ENCODE assay signal across 19 cellular contexts in the genomic region with DNA sequence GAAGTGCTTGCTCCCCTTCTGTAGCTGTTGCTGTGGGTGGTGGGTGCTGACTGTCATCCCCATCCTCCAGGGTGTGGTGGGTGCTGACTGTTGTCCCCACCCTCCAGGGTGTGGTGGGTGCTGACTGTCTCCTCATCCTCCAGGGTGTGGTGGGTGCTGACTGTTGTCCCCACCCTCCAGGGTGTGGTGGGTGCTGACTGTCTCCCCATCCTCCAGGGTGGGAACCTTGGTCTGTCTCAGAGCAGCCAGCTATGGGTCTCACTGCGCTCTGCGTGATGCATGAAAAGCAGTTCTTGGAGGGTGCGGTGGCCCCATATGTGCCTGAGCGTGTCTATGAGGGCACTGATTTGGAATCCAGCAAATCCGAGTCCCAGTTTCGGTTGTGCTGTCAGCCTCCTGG.
"Had no signal": no experiment of that assay in that cellular context is flagged by ENCODE, and none has a peak within 500 bp of the region (broad histone marks: within the 10 kb centered on the region; RNA-seq: fewer than 3 reads in every experiment).

No MANE protein-coding gene starts in this region.

- DNase-seq: activated CD4-positive, alpha-beta T cell treated with anti-CD3 and anti-CD28 coated beads for 36 hours; activated effector memory CD4-positive, alpha-beta T cell treated with anti-CD3 and anti-CD28 coated beads, Interleukin-2, amount 50 U/mL, for 16 hours; activated T-cell treated with anti-CD3 and anti-CD28 coated beads, Interleukin-2, amount 50 U/mL, for 24 hours; dermis blood vessel endothelial cell; heart right ventricle; left colon; lower lobe of right lung; right cardiac atrium; stimulated activated naive CD8-positive, alpha-beta T cell treated with anti-CD3 and anti-CD28 coated beads, Interleukin-15, amount 100 ng/mL, for 72 hours; SW 1271; T1000; testis; upper lobe of left lung; WERI-Rb-1 had no signal

- H3K9me3 Mint-ChIP-seq: activated T-cell treated with anti-CD3 and anti-CD28 coated beads, Interleukin-2, amount 50 U/mL, for 24 hours; stimulated activated naive CD8-positive, alpha-beta T cell treated with anti-CD3 and anti-CD28 coated beads, Interleukin-15, amount 100 ng/mL, for 72 hours had no signal

- H3K27me3 Mint-ChIP-seq: activated CD4-positive, alpha-beta T cell treated with anti-CD3 and anti-CD28 coated beads for 36 hours; activated naive CD8-positive, alpha-beta T cell; activated T-cell treated with anti-CD3 and anti-CD28 coated beads, Interleukin-2, amount 50 U/mL, for 24 hours; stimulated activated naive CD8-positive, alpha-beta T cell treated with anti-CD3 and anti-CD28 coated beads, Interleukin-15, amount 100 ng/mL, for 72 hours had no signal

- ATAC-seq: activated CD4-positive, alpha-beta T cell treated with anti-CD3 and anti-CD28 coated beads for 36 hours; gastroesophageal sphincter; left colon; lower lobe of right lung; right cardiac atrium; stimulated activated naive CD8-positive, alpha-beta T cell treated with anti-CD3 and anti-CD28 coated beads, Interleukin-15, amount 100 ng/mL, for 72 hours had no signal

- H3K4me3 Mint-ChIP-seq: activated CD4-positive, alpha-beta T cell treated with anti-CD3 and anti-CD28 coated beads for 36 hours; activated naive CD8-positive, alpha-beta T cell; activated T-cell treated with anti-CD3 and anti-CD28 coated beads, Interleukin-2, amount 50 U/mL, for 24 hours; brain; stimulated activated naive CD8-positive, alpha-beta T cell treated with anti-CD3 and anti-CD28 coated beads, Interleukin-15, amount 100 ng/mL, for 72 hours had no signal

- H3K27me3 ChIP-seq: gastroesophageal sphincter, heart right ventricle, testis, upper lobe of left lung had no signal

- H3K27ac ChIP-seq: gastroesophageal sphincter, heart right ventricle, lower lobe of right lung, prostate gland, testis, upper lobe of left lung, WERI-Rb-1 had no signal

- H3K9me3 ChIP-seq: gastroesophageal sphincter, heart right ventricle, lower lobe of right lung, prostate gland, testis, upper lobe of left lung had no signal

- H3K4me3 ChIP-seq: gastroesophageal sphincter, heart right ventricle, lower lobe of right lung, prostate gland, smooth muscle cell, testis, upper lobe of left lung had no signal

- H3K36me3 ChIP-seq: prostate gland had no signal

- H3K4me1 ChIP-seq: gastroesophageal sphincter, lower lobe of right lung, prostate gland, testis had no signal

- H3K27ac Mint-ChIP-seq: activated CD4-positive, alpha-beta T cell treated with anti-CD3 and anti-CD28 coated beads for 36 hours; activated naive CD8-positive, alpha-beta T cell; brain had no signal
